22 cellular contexts compared by ENCODE assay signal in genomic region chr16:87836346-87836843, GRCh38. TPM values are rescaled to one million over a fixed set of nuclear protein-coding genes. Genes with fewer than 3 reads are reported as not detected.
A peak's percentile ranks its signal among the peaks of the same experiment; 100 is the strongest.
DNase-seq lines count a peak whose midpoint lies in the region; ATAC-seq and TF ChIP-seq lines count a peak whose summit lies in the region.
"Had no signal": no experiment of that assay in that cellular context is flagged by ENCODE, and none has a peak within 500 bp of the region (broad histone marks: within the 10 kb centered on the region; RNA-seq: fewer than 3 reads in every experiment).

No MANE protein-coding gene starts in this region.

- H3K27me3 Mint-ChIP-seq in activated CD8-positive, alpha-beta T cell treated with anti-CD3 and anti-CD28 coated beads, Interleukin-2, amount 10 ng/mL, durations not matched to agents 7 days and 5 days (ENCODE audit: low read depth): no peaks in the 10 kb centered on the region
- H3K27me3 Mint-ChIP-seq in activated CD8-positive, alpha-beta T cell treated with anti-CD3 and anti-CD28 coated beads for 36 hours: no peaks in the 10 kb centered on the region
- H3K27me3 Mint-ChIP-seq in activated naive CD8-positive, alpha-beta T cell treated with anti-CD3 and anti-CD28 coated beads, Interleukin-2, amount 50 U/mL, for 24 hours: no peaks in the 10 kb centered on the region
- H3K27me3 Mint-ChIP-seq: T-cell had no signal

- DNase-seq in activated CD8-positive, alpha-beta T cell treated with anti-CD3 and anti-CD28 coated beads, Interleukin-2, amount 10 ng/mL, durations not matched to agents 7 days and 5 days: no peak
- no peak for DNase-seq in activated CD8-positive, alpha-beta T cell treated with anti-CD3 and anti-CD28 coated beads for 36 hours
- no peak for DNase-seq in activated naive CD8-positive, alpha-beta T cell treated with anti-CD3 and anti-CD28 coated beads, Interleukin-2, amount 50 U/mL, for 24 hours
- DNase-seq in heart left ventricle (no peak), NCI-H1436 treated with DMSO at 0.1 percent for 48 hours (lab: John Stamatoyannopoulos, UW) (no peak), germinal center (ENCODE audit: low spot score) (no peak)
- DNase-seq in stimulated activated effector memory CD8-positive, alpha-beta T cell treated with anti-CD3 and anti-CD28 coated beads, Interleukin-12 subunit alpha, Interleukin-12 subunit beta, amount 100 ng/mL, for 72 hours (ENCODE audit: low spot score in 2 of 2): no peak
- DNase-seq: activated gamma-delta T cell treated with Interleukin-2 at 50 U/mL for 16 hours; DND-41; gastrocnemius medialis; kidney; mammary epithelial cell; NCI-H2029 treated with DMSO at 0.1 percent for 48 hours; NCI-H226; stimulated activated naive CD4-positive, alpha-beta T cell; T-cell had no signal

- POLR2A ChIA-PET in activated CD8-positive, alpha-beta T cell treated with anti-CD3 and anti-CD28 coated beads, Interleukin-2, amount 10 ng/mL, durations not matched to agents 7 days and 5 days (lab: Charles Lee): interaction anchor here (0.6 to 1.4 kb wide), 2 partner anchors 9 to 17 kb away, joined by 3 read pairs; no protein-coding TSS in a partner anchor
- POLR2A ChIA-PET in activated CD8-positive, alpha-beta T cell treated with anti-CD3 and anti-CD28 coated beads for 36 hours (lab: Charles Lee): interaction anchor here (0.7 to 2.4 kb wide), 9 partner anchors 11 to 57 kb away, joined by 3 to 12 read pairs (median 3); no protein-coding TSS in a partner anchor

- H3K4me3 Mint-ChIP-seq in activated CD8-positive, alpha-beta T cell treated with anti-CD3 and anti-CD28 coated beads, Interleukin-2, amount 10 ng/mL, durations not matched to agents 7 days and 5 days: no peak overlapping the region
- no peak overlapping the region for H3K4me3 Mint-ChIP-seq in activated CD8-positive, alpha-beta T cell treated with anti-CD3 and anti-CD28 coated beads for 36 hours
- H3K4me3 Mint-ChIP-seq in activated naive CD8-positive, alpha-beta T cell treated with anti-CD3 and anti-CD28 coated beads, Interleukin-2, amount 50 U/mL, for 24 hours: no peak overlapping the region
- no peak overlapping the region for H3K4me3 Mint-ChIP-seq in stimulated activated effector memory CD8-positive, alpha-beta T cell treated with anti-CD3 and anti-CD28 coated beads, Interleukin-12 subunit alpha, Interleukin-12 subunit beta, amount 100 ng/mL, for 72 hours
- H3K4me3 Mint-ChIP-seq: T-cell had no signal

- CTCF ChIA-PET in activated CD8-positive, alpha-beta T cell treated with anti-CD3 and anti-CD28 coated beads, Interleukin-2, amount 10 ng/mL, durations not matched to agents 7 days and 5 days (lab: Charles Lee): interaction anchor here (1.1 to 2.9 kb wide), 3 partner anchors 10 to 57 kb away, joined by 4 to 9 read pairs (median 5); no protein-coding TSS in a partner anchor
- CTCF ChIA-PET in activated CD8-positive, alpha-beta T cell treated with anti-CD3 and anti-CD28 coated beads for 36 hours (lab: Charles Lee): interaction anchor here (1.2 to 2.3 kb wide), 4 partner anchors 10 to 57 kb away, joined by 3 to 7 read pairs (median 6); no protein-coding TSS in a partner anchor

- H3K27ac ChIP-seq in heart left ventricle: peak overlapping the region in 5 of 12 donors; percentile 48 to 70 (median 62)
- H3K27ac ChIP-seq: cardiac muscle cell, gastrocnemius medialis, neutrophil, thyroid gland had no signal

- ATAC-seq in activated CD8-positive, alpha-beta T cell treated with anti-CD3 and anti-CD28 coated beads, Interleukin-2, amount 10 ng/mL, durations not matched to agents 7 days and 5 days: no peak
- no peak for ATAC-seq in activated CD8-positive, alpha-beta T cell treated with anti-CD3 and anti-CD28 coated beads for 36 hours
- no peak for ATAC-seq in activated naive CD8-positive, alpha-beta T cell treated with anti-CD3 and anti-CD28 coated beads, Interleukin-2, amount 50 U/mL, for 24 hours
- peak in 3 of 4 donors; percentile 2 to 43 (median 41) for ATAC-seq in heart left ventricle
- ATAC-seq in stimulated activated effector memory CD8-positive, alpha-beta T cell treated with anti-CD3 and anti-CD28 coated beads, Interleukin-12 subunit alpha, Interleukin-12 subunit beta, amount 100 ng/mL, for 72 hours: no peak
- no peak for ATAC-seq in GM18519 (IDR thresholded peaks at IDR 0.05; ENCODE audit: low FRiP score, unreplicated experiment)
- ATAC-seq: gastrocnemius medialis, T-cell had no signal

- H3K4me1 ChIP-seq in heart left ventricle: peaks cover 0 to 13% (median 4%) of the 10 kb centered on the region in 12 donors

- peak overlapping the region; percentile 43 for H3K27ac Mint-ChIP-seq in activated CD8-positive, alpha-beta T cell treated with anti-CD3 and anti-CD28 coated beads, Interleukin-2, amount 10 ng/mL, durations not matched to agents 7 days and 5 days
- H3K27ac Mint-ChIP-seq in activated CD8-positive, alpha-beta T cell treated with anti-CD3 and anti-CD28 coated beads for 36 hours: no peak overlapping the region
- H3K27ac Mint-ChIP-seq in activated naive CD8-positive, alpha-beta T cell treated with anti-CD3 and anti-CD28 coated beads, Interleukin-2, amount 50 U/mL, for 24 hours: peak overlapping the region; percentile 18
- peak overlapping the region; percentile 83 for H3K27ac Mint-ChIP-seq in stimulated activated effector memory CD8-positive, alpha-beta T cell treated with anti-CD3 and anti-CD28 coated beads, Interleukin-12 subunit alpha, Interleukin-12 subunit beta, amount 100 ng/mL, for 72 hours
- H3K27ac Mint-ChIP-seq: T-cell had no signal

- no peak for TF ChIP-seq CTCF in activated CD8-positive, alpha-beta T cell treated with anti-CD3 and anti-CD28 coated beads for 36 hours (IDR thresholded peaks at IDR 0.05)
- TF ChIP-seq CTCF in heart left ventricle (IDR thresholded peaks at IDR 0.05): no peak

- no peaks in the 10 kb centered on the region for H3K9me3 ChIP-seq in heart left ventricle
- H3K9me3 ChIP-seq: gastrocnemius medialis, neutrophil, thyroid gland had no signal

- H3K36me3 ChIP-seq in heart left ventricle: peaks cover 0 to 70% (median 0%) of the 10 kb centered on the region in 9 donors
- H3K36me3 ChIP-seq: cardiac muscle cell, thyroid gland had no signal

- 84 to 90% (median 87%) methylated on average over 16 to 17 of the region's 17 CpGs for WGBS in heart left ventricle, 4 donors

- intact Hi-C loops in activated CD8-positive, alpha-beta T cell treated with anti-CD3 and anti-CD28 coated beads for 36 hours (cut with micrococcal nuclease): no loop called here
- intact Hi-C loops in heart left ventricle (cut with DNase I): no loop called here

- no peaks in the 10 kb centered on the region for H3K27me3 ChIP-seq in heart left ventricle
- H3K27me3 ChIP-seq: cardiac muscle cell, gastrocnemius medialis, neutrophil, thyroid gland had no signal

- no peak overlapping the region for H3K4me3 ChIP-seq in heart left ventricle
- H3K4me3 ChIP-seq: cardiac muscle cell, gastrocnemius medialis, GM12878, smooth muscle cell, thyroid gland had no signal

- peaks cover 42% of the 10 kb centered on the region for H3K36me3 Mint-ChIP-seq in activated CD8-positive, alpha-beta T cell treated with anti-CD3 and anti-CD28 coated beads, Interleukin-2, amount 10 ng/mL, durations not matched to agents 7 days and 5 days (ENCODE audit: low read depth)
- H3K36me3 Mint-ChIP-seq in activated CD8-positive, alpha-beta T cell treated with anti-CD3 and anti-CD28 coated beads for 36 hours (ENCODE audit: low read depth): peaks cover 57% of the 10 kb centered on the region
- peaks cover 48% of the 10 kb centered on the region for H3K36me3 Mint-ChIP-seq in activated naive CD8-positive, alpha-beta T cell treated with anti-CD3 and anti-CD28 coated beads, Interleukin-2, amount 50 U/mL, for 24 hours (ENCODE audit: low read depth)
- peaks cover 100% of the 10 kb centered on the region for H3K36me3 Mint-ChIP-seq in stimulated activated effector memory CD8-positive, alpha-beta T cell treated with anti-CD3 and anti-CD28 coated beads, Interleukin-12 subunit alpha, Interleukin-12 subunit beta, amount 100 ng/mL, for 72 hours

- H3K4me1 Mint-ChIP-seq in activated CD8-positive, alpha-beta T cell treated with anti-CD3 and anti-CD28 coated beads, Interleukin-2, amount 10 ng/mL, durations not matched to agents 7 days and 5 days (ENCODE audit: low read depth): peaks cover 7% of the 10 kb centered on the region
- no peaks in the 10 kb centered on the region for H3K4me1 Mint-ChIP-seq in activated CD8-positive, alpha-beta T cell treated with anti-CD3 and anti-CD28 coated beads for 36 hours (ENCODE audit: low read depth)
- H3K4me1 Mint-ChIP-seq in activated naive CD8-positive, alpha-beta T cell treated with anti-CD3 and anti-CD28 coated beads, Interleukin-2, amount 50 U/mL, for 24 hours: peaks cover 5% of the 10 kb centered on the region
- no peaks in the 10 kb centered on the region for H3K4me1 Mint-ChIP-seq in stimulated activated effector memory CD8-positive, alpha-beta T cell treated with anti-CD3 and anti-CD28 coated beads, Interleukin-12 subunit alpha, Interleukin-12 subunit beta, amount 100 ng/mL, for 72 hours

- no peaks in the 10 kb centered on the region for H3K9me3 Mint-ChIP-seq in activated CD8-positive, alpha-beta T cell treated with anti-CD3 and anti-CD28 coated beads, Interleukin-2, amount 10 ng/mL, durations not matched to agents 7 days and 5 days (ENCODE audit: insufficient read depth)
- H3K9me3 Mint-ChIP-seq in activated CD8-positive, alpha-beta T cell treated with anti-CD3 and anti-CD28 coated beads for 36 hours: no peaks in the 10 kb centered on the region
- no peaks in the 10 kb centered on the region for H3K9me3 Mint-ChIP-seq in activated naive CD8-positive, alpha-beta T cell treated with anti-CD3 and anti-CD28 coated beads, Interleukin-2, amount 50 U/mL, for 24 hours
- H3K9me3 Mint-ChIP-seq in stimulated activated effector memory CD8-positive, alpha-beta T cell treated with anti-CD3 and anti-CD28 coated beads, Interleukin-12 subunit alpha, Interleukin-12 subunit beta, amount 100 ng/mL, for 72 hours: no peaks in the 10 kb centered on the region
- H3K9me3 Mint-ChIP-seq: T-cell had no signal

- TF ChIP-seq POLR2A in heart left ventricle (IDR thresholded peaks at IDR 0.05): no peak

RNA-seq across cellular contexts. Expression of gene SLC7A5, which starts 32.9 kb away (rescaled TPM):
- 100 to 1,000 TPM; 114 to 118 TPM for total RNA-seq in activated CD8-positive, alpha-beta T cell treated with anti-CD3 and anti-CD28 coated beads, Interleukin-2, amount 10 ng/mL, durations not matched to agents 7 days and 5 days
- 100 to 1,000 TPM; 230 to 236 TPM for total RNA-seq in activated CD8-positive, alpha-beta T cell treated with anti-CD3 and anti-CD28 coated beads for 36 hours
- total RNA-seq in heart left ventricle: 10 to 100 TPM in 1 of 9 donors, 1 to 10 TPM in 8; 1.7 to 12.2 (median 3.0) TPM
- polyA plus RNA-seq in heart left ventricle: 1 to 10 TPM; 3.2 to 5.4 TPM

Comparison
In these comparisons a context has a peak if more than half of its experiments do, and no peak if none do; other contexts are left out.
1. ATAC-seq: peak in heart left ventricle (3 of 4); none in activated CD8-positive, alpha-beta T cell treated with anti-CD3 and anti-CD28 coated beads, Interleukin-2, amount 10 ng/mL, durations not matched to agents 7 days and 5 days (single experiment), activated CD8-positive, alpha-beta T cell treated with anti-CD3 and anti-CD28 coated beads for 36 hours (single experiment), activated naive CD8-positive, alpha-beta T cell treated with anti-CD3 and anti-CD28 coated beads, Interleukin-2, amount 50 U/mL, for 24 hours (single experiment), stimulated activated effector memory CD8-positive, alpha-beta T cell treated with anti-CD3 and anti-CD28 coated beads, Interleukin-12 subunit alpha, Interleukin-12 subunit beta, amount 100 ng/mL, for 72 hours (single experiment) and GM18519 (single experiment).
2. RNA of gene SLC7A5, which starts 32.9 kb away (total RNA-seq): 230 to 236 TPM in activated CD8-positive, alpha-beta T cell treated with anti-CD3 and anti-CD28 coated beads for 36 hours and 114 to 118 TPM in activated CD8-positive, alpha-beta T cell treated with anti-CD3 and anti-CD28 coated beads, Interleukin-2, amount 10 ng/mL, durations not matched to agents 7 days and 5 days; 1.7 to 12.2 TPM in heart left ventricle; every median in the first group is over 4 times any median in the second.